Comparison of ENCODE assay signal across 8 cellular contexts in the genomic region with DNA sequence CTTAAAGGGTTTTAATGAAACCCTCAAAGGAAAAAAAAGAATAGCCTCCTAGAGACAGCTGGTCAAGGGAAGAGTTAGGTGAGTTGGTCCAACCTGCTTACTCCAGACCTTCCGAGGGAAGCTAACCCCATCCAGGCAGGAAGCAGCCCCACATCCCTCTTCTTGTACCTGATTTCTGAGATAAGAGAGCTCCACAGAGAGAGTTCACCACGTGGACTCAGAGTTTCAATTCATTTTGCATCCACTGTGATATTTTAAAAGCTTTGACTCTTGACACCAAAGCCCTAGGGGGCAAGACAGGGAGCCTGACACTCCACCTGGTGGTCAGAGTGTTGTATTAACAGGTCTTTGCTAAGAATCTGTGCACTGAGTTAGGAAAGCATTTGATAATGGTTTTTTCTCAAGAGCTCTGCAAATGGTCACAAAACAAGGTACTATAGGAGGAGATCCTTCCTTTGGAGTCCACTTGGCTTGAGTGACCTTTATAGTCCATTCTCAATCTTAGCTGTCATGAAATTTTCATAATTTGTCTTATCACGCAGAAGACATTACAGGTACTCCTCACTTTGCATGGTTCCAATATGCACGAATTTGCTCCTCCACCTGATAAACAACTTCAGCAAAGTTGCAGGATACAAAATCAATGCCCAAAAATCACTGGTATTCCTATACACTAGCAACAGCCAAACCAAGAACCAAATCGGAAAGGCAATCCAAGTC. TPM values are rescaled to one million over a fixed set of nuclear protein-coding genes. Genes with fewer than 3 reads are reported as not detected.
A peak's percentile ranks its signal among the peaks of the same experiment; 100 is the strongest.
DNase-seq lines count a peak whose midpoint lies in the region; ATAC-seq and TF ChIP-seq lines count a peak whose summit lies in the region.

No MANE protein-coding gene starts in this region.

- H3K4me1 Mint-ChIP-seq in activated naive CD8-positive, alpha-beta T cell treated with anti-CD3 and anti-CD28 coated beads, Interleukin-2, amount 10 ng/mL, durations not matched to agents 7 days and 5 days, result peaks cover 33% of the 10 kb centered on the region

- H3K9ac ChIP-seq in SU-DHL-6 (ENCODE audit: low read length), result peak overlapping the region; percentile 44

- peak overlapping the region; percentile 24 for H3K27ac ChIP-seq in SU-DHL-6 (ENCODE audit: low read depth, low read length)

- H3K4me3 ChIP-seq in HAP-1 (no peak overlapping the region), SU-DHL-6 (ENCODE audit: insufficient read depth, low read length, poor library complexity, severe bottlenecking) (no peak overlapping the region)

- H4K20me1 ChIP-seq in SU-DHL-6 (ENCODE audit: low read depth, low read length), result no peaks in the 10 kb centered on the region

- H3K36me3 ChIP-seq in HAP-1 (replicated peaks), result no peaks in the 10 kb centered on the region
- H3K36me3 ChIP-seq in SU-DHL-6 (ENCODE audit: low read length), result peaks cover 4% of the 10 kb centered on the region; the same call in 1 of the 2 replicates

- H3K4me1 ChIP-seq in HAP-1, result peaks cover 17% of the 10 kb centered on the region

- H3K27me3 ChIP-seq in HAP-1 (ENCODE audit: low read depth) (no peaks in the 10 kb centered on the region), SU-DHL-6 (ENCODE audit: low read length) (no peaks in the 10 kb centered on the region)

- no peaks in the 10 kb centered on the region for H3K9me2 ChIP-seq in SU-DHL-6 (replicated peaks; ENCODE audit: insufficient read depth, low read length)

- H2AFZ ChIP-seq in SU-DHL-6 (ENCODE audit: low read depth, low read length, severe bottlenecking), result peak overlapping the region; percentile 79

- no peaks in the 10 kb centered on the region for H3K79me2 ChIP-seq in SU-DHL-6 (ENCODE audit: insufficient read depth, low read length)

- peak; percentile 55 to 71 for DNase-seq in HAP-1 (ENCODE audit: low spot score in 2 of 2)
- DNase-seq in M059J (ENCODE audit: low read depth), result peak; percentile 81
- peak; percentile 57 for DNase-seq in activated naive CD8-positive, alpha-beta T cell treated with anti-CD3 and anti-CD28 coated beads, Interleukin-2, amount 10 ng/mL, durations not matched to agents 7 days and 5 days
- DNase-seq in iPS-NIHi11 (ENCODE audit: low spot score), result peak; percentile 61
- peak; percentile 70 for DNase-seq in stimulated activated CD4-positive, alpha-beta T cell treated with anti-CD3 and anti-CD28 coated beads, Interleukin-2, amount 100 ng/mL, for 4 hours (ENCODE audit: low read depth)
- no peak for DNase-seq in midbrain (lab: John Stamatoyannopoulos, UW)

- H3F3A ChIP-seq in SU-DHL-6 (ENCODE audit: insufficient read depth), result no peaks in the 10 kb centered on the region

- H3K27ac Mint-ChIP-seq in activated naive CD8-positive, alpha-beta T cell treated with anti-CD3 and anti-CD28 coated beads, Interleukin-2, amount 10 ng/mL, durations not matched to agents 7 days and 5 days, result peak overlapping the region; percentile 78

- POLR2A ChIA-PET in activated naive CD8-positive, alpha-beta T cell treated with anti-CD3 and anti-CD28 coated beads, Interleukin-2, amount 10 ng/mL, durations not matched to agents 7 days and 5 days (lab: Charles Lee), result interaction anchor here (0.8 to 2.8 kb wide), 18 partner anchors 14 to 136 kb away, joined by 3 to 55 read pairs (median 4); partner anchors contain the start of gene RIPOR2

- H3K36me3 Mint-ChIP-seq in activated naive CD8-positive, alpha-beta T cell treated with anti-CD3 and anti-CD28 coated beads, Interleukin-2, amount 10 ng/mL, durations not matched to agents 7 days and 5 days, result peaks cover 46% of the 10 kb centered on the region

- in situ Hi-C loops in HAP-1 (cut with MboI; ENCODE audit: low sequenced_read_pairs), result loop anchor here (25.0 kb wide), 1 partner anchor 130 kb away; no protein-coding TSS in a partner anchor

- peak overlapping the region; percentile 40 for H3K4me2 ChIP-seq in SU-DHL-6 (ENCODE audit: low read depth, low read length, poor library complexity, severe bottlenecking)

- ATAC-seq in activated naive CD8-positive, alpha-beta T cell treated with anti-CD3 and anti-CD28 coated beads, Interleukin-2, amount 10 ng/mL, durations not matched to agents 7 days and 5 days (ENCODE audit: low read depth), result peak; percentile 93

- no peaks in the 10 kb centered on the region for H3K27me3 Mint-ChIP-seq in activated naive CD8-positive, alpha-beta T cell treated with anti-CD3 and anti-CD28 coated beads, Interleukin-2, amount 10 ng/mL, durations not matched to agents 7 days and 5 days

- TF ChIP-seq CTCF in GM12872 (IDR thresholded peaks at IDR 0.05; ENCODE audit: insufficient read depth, low read depth, low read length), result peak; percentile 78
- peak; percentile 96 for TF ChIP-seq CTCF in SU-DHL-6 (IDR thresholded peaks at IDR 0.05; ENCODE audit: insufficient read depth, low read length, poor library complexity, severe bottlenecking)

- no peaks in the 10 kb centered on the region for H3K9me3 ChIP-seq in HAP-1
- H3K9me3 ChIP-seq in SU-DHL-6 (ENCODE audit: insufficient read depth, low read length), result 0 out of 2 replicates have a peak, but pooled peaks cover 7% of the 10 kb centered on the region

- H3K4me3 Mint-ChIP-seq in activated naive CD8-positive, alpha-beta T cell treated with anti-CD3 and anti-CD28 coated beads, Interleukin-2, amount 10 ng/mL, durations not matched to agents 7 days and 5 days, result peak overlapping the region; percentile 47

- H3K9me3 Mint-ChIP-seq in activated naive CD8-positive, alpha-beta T cell treated with anti-CD3 and anti-CD28 coated beads, Interleukin-2, amount 10 ng/mL, durations not matched to agents 7 days and 5 days, result peaks cover 14% of the 10 kb centered on the region

RNA-seq across cellular contexts. Expression of gene RIPOR2, which starts 56.1 kb away (rescaled TPM):
- 18.6 and 22.9 TPM in 2 replicates for total RNA-seq in M059J (2014; rRNA removed; shearing (Covaris generic))
- total RNA-seq in activated naive CD8-positive, alpha-beta T cell treated with anti-CD3 and anti-CD28 coated beads, Interleukin-2, amount 10 ng/mL, durations not matched to agents 7 days and 5 days, result 100 to 1,000 TPM; 181 to 195 TPM
